ENCODE assay signal across 28 cellular contexts in the genomic region with DNA sequence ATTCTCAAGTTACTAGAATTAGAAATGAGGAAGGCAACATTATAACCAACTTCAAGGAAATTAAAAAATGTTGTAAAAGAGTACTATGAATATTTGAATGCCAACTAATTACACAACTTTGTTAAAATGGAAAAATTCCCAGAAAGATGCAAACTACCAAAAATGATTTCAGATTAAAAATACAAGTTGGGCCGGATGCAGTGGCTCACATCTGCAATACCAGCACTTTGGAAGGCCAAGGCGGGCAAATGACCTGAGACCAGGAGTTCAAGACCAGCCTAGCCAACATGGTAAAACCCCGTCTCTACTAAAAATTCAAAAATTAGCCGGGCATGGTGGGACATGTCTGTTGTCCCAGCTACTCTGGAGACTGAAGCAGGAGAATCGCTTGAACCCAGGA.
"Had no signal": no experiment of that assay in that cellular context is flagged by ENCODE, and none has a peak within 500 bp of the region (broad histone marks: within the 10 kb centered on the region; RNA-seq: fewer than 3 reads in every experiment).

No MANE protein-coding gene starts in this region.

- H3K4me3 ChIP-seq: ascending aorta, cardiac muscle cell had no signal

- H3K27me3 ChIP-seq: ascending aorta, cardiac muscle cell had no signal

- H3K36me3 ChIP-seq: ascending aorta, cardiac muscle cell had no signal

- H3K27ac ChIP-seq: ascending aorta, cardiac muscle cell, VCaP had no signal

- DNase-seq: activated B cell treated with CpG ODN at 0.5 μM for 24 hours; activated CD4-positive, alpha-beta memory T cell treated with anti-CD3 and anti-CD28 coated beads, Interleukin-2, amount 10 ng/mL, durations not matched to agents 7 days and 5 days; activated CD4-positive, alpha-beta T cell treated with anti-CD3 and anti-CD28 coated beads for 4 hours; activated CD4-positive, alpha-beta T cell treated with anti-CD3 and anti-CD28 coated beads, Interleukin-2, amount 10 ng/mL, durations not matched to agents 24 days and 14 days; activated CD4-positive, alpha-beta T cell treated with anti-CD3 and anti-CD28 coated beads, Interleukin-2, amount 50 U/mL, for 1 hour; activated CD4-positive, alpha-beta T cell treated with anti-CD3 and anti-CD28 coated beads, Interleukin-2, amount 50 U/mL, for 4 hours; activated CD4-positive, CD25-positive, alpha-beta regulatory T cell treated with anti-CD3 and anti-CD28 coated beads, Interleukin-2, amount 50 U/mL, for 72 hours; activated CD8-positive, alpha-beta memory T cell treated with anti-CD3 and anti-CD28 coated beads for 24 hours; activated CD8-positive, alpha-beta memory T cell treated with anti-CD3 and anti-CD28 coated beads, Interleukin-2, amount 10 ng/mL, durations not matched to agents 7 days and 5 days; activated CD8-positive, alpha-beta memory T cell treated with anti-CD3 and anti-CD28 coated beads, Interleukin-2, amount 50 U/mL, for 48 hours; activated CD8-positive, alpha-beta T cell treated with anti-CD3 and anti-CD28 coated beads, Interleukin-2, amount 10 ng/mL, durations not matched to agents 7 days and 5 days; activated effector memory CD4-positive, alpha-beta T cell treated with Interleukin-2 at 50 U/mL for 16 hours; activated gamma-delta T cell; activated naive CD4-positive, alpha-beta T cell treated with anti-CD3 and anti-CD28 coated beads, Interleukin-2, amount 10 ng/mL, durations not matched to agents 7 days and 5 days; activated naive CD4-positive, alpha-beta T cell treated with Interleukin-2 at 50 U/mL for 16 hours; activated naive CD8-positive, alpha-beta T cell treated with anti-CD3 and anti-CD28 coated beads, Interleukin-2, amount 10 ng/mL, durations not matched to agents 7 days and 5 days; activated naive CD8-positive, alpha-beta T cell treated with anti-CD3 and anti-CD28 coated beads, Interleukin-2, amount 50 U/mL, for 24 hours; activated T-cell treated with anti-CD3 and anti-CD28 coated beads, Interleukin-2, amount 50 U/mL, for 24 hours; activated T-cell treated with anti-CD3 and anti-CD28 coated beads, Interleukin-2, amount 50 U/mL, for 48 hours; amygdala; anterior cingulate cortex; central memory CD4-positive, alpha-beta T cell; T-cell; T-helper 2 cell; T-helper 9 cell had no signal

- H3K9me3 ChIP-seq: ascending aorta had no signal

- ATAC-seq: activated CD8-positive, alpha-beta memory T cell treated with anti-CD3 and anti-CD28 coated beads, Interleukin-2, amount 10 ng/mL, durations not matched to agents 7 days and 5 days; activated CD8-positive, alpha-beta T cell treated with anti-CD3 and anti-CD28 coated beads, Interleukin-2, amount 10 ng/mL, durations not matched to agents 7 days and 5 days; activated naive CD8-positive, alpha-beta T cell treated with anti-CD3 and anti-CD28 coated beads, Interleukin-2, amount 50 U/mL, for 24 hours; T-cell had no signal
